6 cellular contexts compared by ENCODE assay signal in the genomic region with DNA sequence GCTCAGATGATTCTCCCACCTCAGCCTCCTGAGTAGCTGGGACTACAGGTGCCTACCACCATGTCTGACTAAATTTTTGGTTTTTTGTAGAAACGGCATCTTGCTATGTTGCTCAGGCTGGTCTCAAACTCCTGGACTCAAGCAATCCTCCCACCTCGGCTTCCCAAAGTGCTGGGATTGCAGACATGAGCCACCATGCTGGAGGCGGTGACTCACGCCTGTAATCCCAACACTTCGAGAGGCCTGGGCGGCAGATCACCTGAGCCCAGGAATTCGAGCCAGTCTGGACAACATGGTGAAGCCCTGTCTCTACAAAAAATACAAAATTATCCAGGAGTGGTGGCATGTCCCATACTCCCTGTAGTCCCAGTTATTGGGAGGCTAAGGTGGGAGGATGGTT. TPM values are rescaled to one million over a fixed set of nuclear protein-coding genes. Genes with fewer than 3 reads are reported as not detected.
"Had no signal": no experiment of that assay in that cellular context is flagged by ENCODE, and none has a peak within 500 bp of the region (broad histone marks: within the 10 kb centered on the region; RNA-seq: fewer than 3 reads in every experiment).

No MANE protein-coding gene starts in this region.

RNA-seq across cellular contexts. Expression of a gene that starts 4.4 kb away (rescaled TPM):
- total RNA-seq: activated CD4-positive, alpha-beta T cell treated with anti-CD3 and anti-CD28 coated beads, Interleukin-2, amount 10 ng/mL, durations not matched to agents 24 days and 14 days; activated CD8-positive, alpha-beta T cell treated with anti-CD3 and anti-CD28 coated beads, Interleukin-2, amount 10 ng/mL, durations not matched to agents 7 days and 5 days; activated naive CD8-positive, alpha-beta T cell treated with anti-CD3 and anti-CD28 coated beads for 36 hours; activated T-helper 1 cell treated with anti-CD3 and anti-CD28 coated beads, Interleukin-12 subunit alpha, Interleukin-12 subunit beta, Interleukin-2, Interleukin-4 antibody, amounts not matched to agents 30 ng/mL and 10 ng/mL and 1 ng/mL, durations not matched to agents 14 hours and 24 hours and 36 hours; activated T-helper 2 cell treated with anti-CD3 and anti-CD28 coated beads, Interferon-gamma antibody, Interleukin-2, Interleukin-4, amounts not matched to agents 10 μg/mL and 5 μg/mL and 100 μg/mL, durations not matched to agents 14 hours and 24 hours and 36 hours; T-helper 1 cell treated with Interleukin-12 subunit alpha and Interleukin-12 subunit beta and Interleukin-4 antibody, amounts not matched to agents 30 ng/mL and 1 ng/mL, for 36 hours had no signal
